Comparison of ENCODE assay signal across 9 cellular contexts in the genomic region with DNA sequence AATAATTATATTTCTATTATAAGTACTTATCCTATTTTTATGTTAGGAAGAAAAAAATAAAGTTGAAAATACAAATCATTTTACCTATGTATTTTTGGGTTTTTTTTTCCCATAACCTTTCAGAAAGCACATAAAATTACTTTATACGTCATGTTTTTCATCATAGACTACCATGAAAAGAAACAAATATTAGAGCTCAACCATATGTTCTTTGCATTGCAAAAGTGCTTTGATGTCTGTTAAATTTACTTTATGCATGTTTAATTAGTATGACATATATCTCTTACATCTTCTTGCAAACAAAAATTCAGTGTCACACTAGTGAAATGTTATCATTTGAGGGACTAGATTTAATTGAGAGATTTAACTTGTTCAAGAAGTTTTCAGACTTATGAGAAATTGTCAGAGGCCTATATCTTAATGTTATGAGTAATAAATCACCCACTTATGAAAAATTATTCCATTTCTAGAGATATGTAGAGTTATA.
"Had no signal": no experiment of that assay in that cellular context is flagged by ENCODE, and none has a peak within 500 bp of the region (broad histone marks: within the 10 kb centered on the region; RNA-seq: fewer than 3 reads in every experiment).

No MANE protein-coding gene starts in this region.

- H3K4me3 ChIP-seq: GM23338, HAP-1 had no signal

- H3K9me3 ChIP-seq: HAP-1 had no signal

- H3K4me2 ChIP-seq: GM23338 had no signal

- ATAC-seq: GM23338, HCT116, HepG2 had no signal

- H2AFZ ChIP-seq: GM23338 had no signal

- FAIRE-seq: H1, HepG2 had no signal

- H3K27ac ChIP-seq: HL-60 had no signal

- DNase-seq: H7, HFFc6, KBM-7 had no signal
